ENCODE assay signal across 13 cellular contexts in genomic region chr7:154640266-154640865, GRCh38.
DNase-seq lines count a peak whose midpoint lies in the region; ATAC-seq and TF ChIP-seq lines count a peak whose summit lies in the region.
"Had no signal": no experiment of that assay in that cellular context is flagged by ENCODE, and none has a peak within 500 bp of the region (broad histone marks: within the 10 kb centered on the region; RNA-seq: fewer than 3 reads in every experiment).

No MANE protein-coding gene starts in this region.

- no peaks in the 10 kb centered on the region for H3K27me3 ChIP-seq in RWPE2 (ENCODE audit: insufficient read depth, poor library complexity, severe bottlenecking)
- H3K27me3 ChIP-seq: BLaER1 treated with 17β-estradiol and CSF1 and Interleukin-3, amounts not matched to agents 10 nM and 100 nM had no signal

- no peak overlapping the region for H3K4me3 ChIP-seq in RWPE2 (ENCODE audit: severe bottlenecking)
- H3K4me3 ChIP-seq: BLaER1 treated with 17β-estradiol and CSF1 and Interleukin-3, amounts not matched to agents 10 nM and 100 nM had no signal

- no peak for ATAC-seq in RWPE2 (ENCODE audit: low read depth)
- no peak for ATAC-seq in left lobe of liver

- peaks cover 5% of the 10 kb centered on the region for H3K9me3 ChIP-seq in RWPE2 (ENCODE audit: severe bottlenecking)

- H3K27ac ChIP-seq in C4-2B, result no peak overlapping the region
- no peak overlapping the region for H3K27ac ChIP-seq in RWPE2 (ENCODE audit: poor library complexity, severe bottlenecking)
- H3K27ac ChIP-seq: BLaER1 treated with 17β-estradiol and CSF1 and Interleukin-3, amounts not matched to agents 10 nM and 100 nM had no signal

- peak; percentile 51 for DNase-seq in HuH-7 (ENCODE audit: low spot score)
- DNase-seq in RWPE2 (ENCODE audit: low spot score), result no peak
- peak; percentile 37 for DNase-seq in medulla oblongata (ENCODE audit: extremely low spot score)
- DNase-seq in left lobe of liver (ENCODE audit: low spot score), result no peak
- no peak for DNase-seq in germinal center (ENCODE audit: low spot score)
- no peak for DNase-seq in NCI-H1105 treated with DMSO at 0.1 percent for 48 hours (lab: John Stamatoyannopoulos, UW)
- no peak for DNase-seq in mucosa of gallbladder (ENCODE audit: low spot score)
- DNase-seq: activated naive CD4-positive, alpha-beta T cell; central memory CD4-positive, alpha-beta T cell; IMR-90; NCI-H446 had no signal

- no peaks in the 10 kb centered on the region for H3K4me1 ChIP-seq in RWPE2 (ENCODE audit: insufficient read depth, poor library complexity, severe bottlenecking)
- H3K4me1 ChIP-seq: BLaER1 treated with 17β-estradiol and CSF1 and Interleukin-3, amounts not matched to agents 10 nM and 100 nM had no signal

- TF ChIP-seq CTCF in C4-2B (conservative IDR thresholded peaks at IDR 0.05) (peak; percentile 69), RWPE2 (IDR thresholded peaks at IDR 0.05; ENCODE audit: poor library complexity, severe bottlenecking) (peak; percentile 19)

- no peaks in the 10 kb centered on the region for H3K36me3 ChIP-seq in RWPE2 (ENCODE audit: low read depth)
- H3K36me3 ChIP-seq: BLaER1 treated with 17β-estradiol and CSF1 and Interleukin-3, amounts not matched to agents 10 nM and 100 nM had no signal

Comparison
In these comparisons a context has a peak if more than half of its experiments do, and no peak if none do; other contexts are left out.
1. DNase-seq: peak in HuH-7 (single experiment) and medulla oblongata (single experiment); none in RWPE2 (single experiment), left lobe of liver (single experiment), germinal center (single experiment), NCI-H1105 treated with DMSO at 0.1 percent for 48 hours (single experiment) and mucosa of gallbladder (single experiment).